ENCODE assay signal across 26 cellular contexts in the genomic region with DNA sequence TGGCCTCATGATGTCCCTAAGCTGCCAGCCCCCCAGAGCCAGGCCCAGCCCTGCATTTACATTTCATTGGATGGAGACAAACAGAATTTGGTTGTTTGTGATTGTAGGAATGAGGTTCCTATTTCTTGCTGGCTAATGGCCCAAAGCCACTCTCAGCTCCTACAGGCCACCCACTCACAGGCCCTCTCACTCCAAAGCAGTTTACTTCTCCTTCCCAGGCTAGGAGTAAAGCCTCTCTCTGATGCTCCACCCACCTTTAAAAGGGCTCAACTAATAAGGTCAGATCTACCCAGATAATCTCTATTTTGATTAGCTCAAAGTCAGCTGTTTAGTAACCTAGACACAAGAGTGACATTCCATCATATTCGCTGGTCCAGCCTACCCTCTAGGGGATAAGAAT. TPM values are rescaled to one million over a fixed set of nuclear protein-coding genes. Genes with fewer than 3 reads are reported as not detected.
"Had no signal": no experiment of that assay in that cellular context is flagged by ENCODE, and none has a peak within 500 bp of the region (broad histone marks: within the 10 kb centered on the region; RNA-seq: fewer than 3 reads in every experiment).

No MANE protein-coding gene starts in this region.

- H3K27me3 ChIP-seq: ascending aorta, hepatocyte, neutrophil, pancreas, spleen had no signal

- H3K9me3 ChIP-seq: ascending aorta, neutrophil, pancreas, thoracic aorta had no signal

- ATAC-seq: activated T-cell treated with anti-CD3 and anti-CD28 coated beads, Interleukin-2, amount 50 U/mL, for 72 hours; esophagus mucosa; left colon; natural killer cell treated with Interleukin-12 subunit alpha and Interleukin-12 subunit beta and Interleukin-15 and Interleukin-18, amount 100 ng/mL, for 72 hours; pancreas; sciatic nerve; stimulated activated memory B cell treated with anti-CD40 and anti-IgM and Interleukin-4, amounts not matched to agents 10 μg/mL and 1 μg/mL and 100 μg/mL, for 72 hours had no signal

- H3K27ac ChIP-seq: ascending aorta, hepatocyte, neutrophil, pancreas, spleen, thoracic aorta had no signal

- H3K4me1 ChIP-seq: ascending aorta, spleen had no signal

- H3K4me2 ChIP-seq: hepatocyte had no signal

- H3K4me3 ChIP-seq: ascending aorta, hepatocyte, lung, pancreas, spleen, thoracic aorta had no signal

- H2AFZ ChIP-seq: hepatocyte had no signal

- H3K36me3 ChIP-seq: neutrophil, pancreas had no signal

- DNase-seq: activated CD4-positive, alpha-beta T cell treated with anti-CD3 and anti-CD28 coated beads, Interleukin-2, amount 50 U/mL, for 1 hour; activated effector memory CD4-positive, alpha-beta T cell treated with anti-CD3 and anti-CD28 coated beads, Interleukin-2, amount 50 U/mL, for 16 hours; activated naive CD4-positive, alpha-beta T cell treated with anti-CD3 and anti-CD28 coated beads, Interleukin-2, amount 50 U/mL, for 16 hours; activated T-cell treated with anti-CD3 and anti-CD28 coated beads, Interleukin-2, amount 50 U/mL, for 72 hours; cerebellar nuclear complex; effector CD4-positive, alpha-beta T cell; islet precursor cell; left colon; pancreas; spleen; stimulated activated CD4-positive, alpha-beta T cell treated with anti-CD3 and anti-CD28 coated beads, Interleukin-4, amount 100 ng/mL, for 4 hours; T1000 had no signal

- FAIRE-seq: pancreas had no signal

- H3K79me2 ChIP-seq: hepatocyte had no signal

RNA-seq across cellular contexts. Expression of gene CUZD1, which starts 11.2 kb away (rescaled TPM):
- total RNA-seq: ascending aorta, hepatocyte, mesothelial cell of epicardium, thoracic aorta had no signal
- polyA plus RNA-seq: hepatocyte had no signal

RNA-seq across cellular contexts. Expression of gene FAM24B, which starts 22.5 kb away (rescaled TPM):
- total RNA-seq: ascending aorta, hepatocyte, mesothelial cell of epicardium had no signal
- polyA plus RNA-seq: hepatocyte had no signal

RNA-seq across cellular contexts. Expression of gene FAM24A, which starts 53.5 kb away (rescaled TPM):
- total RNA-seq: activated T-cell treated with anti-CD3 and anti-CD28 coated beads, Interleukin-2, amount 50 U/mL, for 72 hours; ascending aorta; esophagus mucosa; fibroblast of villous mesenchyme; hepatocyte; left colon; lung; mesothelial cell of epicardium; natural killer cell treated with Interleukin-12 subunit alpha and Interleukin-12 subunit beta and Interleukin-15 and Interleukin-18, amount 100 ng/mL, for 72 hours; pancreas; pulmonary artery endothelial cell; sciatic nerve; spleen; thoracic aorta; ureter had no signal
- polyA plus RNA-seq: adipose tissue, hepatocyte, lung, pancreas, spleen had no signal
